9 cellular contexts compared by ENCODE assay signal in the genomic region with DNA sequence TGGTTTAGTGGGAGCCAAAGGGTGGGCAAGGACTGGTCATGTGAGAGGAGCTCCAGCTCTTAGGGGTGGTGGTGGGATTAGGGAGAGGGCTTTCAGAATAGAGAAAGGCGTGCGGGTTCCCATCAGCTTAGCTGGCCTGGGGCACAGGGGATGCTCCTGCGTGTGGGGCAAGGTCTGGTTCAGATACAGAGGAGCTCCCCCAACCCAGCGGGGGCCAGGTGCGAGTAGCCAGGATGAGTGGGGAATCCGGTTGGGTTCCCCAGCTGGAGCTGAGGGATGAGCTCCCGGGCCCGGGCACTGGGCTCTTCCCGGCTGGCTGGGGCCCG. TPM values are rescaled to one million over a fixed set of nuclear protein-coding genes. Genes with fewer than 3 reads are reported as not detected.
DNase-seq lines count a peak whose midpoint lies in the region; ATAC-seq and TF ChIP-seq lines count a peak whose summit lies in the region.
"Had no signal": no experiment of that assay in that cellular context is flagged by ENCODE, and none has a peak within 500 bp of the region (broad histone marks: within the 10 kb centered on the region; RNA-seq: fewer than 3 reads in every experiment).

No MANE protein-coding gene starts in this region.

- H3K4me1 ChIP-seq in heart left ventricle (peaks cover 0 to 47% (median 27%) of the 10 kb centered on the region in 12 donors), skeletal muscle satellite cell (ENCODE audit: control insufficient read depth, insufficient read depth, low read length) (peaks cover 27% of the 10 kb centered on the region)

- peak overlapping the region; percentile 94 for H3K4me2 ChIP-seq in skeletal muscle satellite cell (ENCODE audit: low read length)

- no peak for ATAC-seq in heart left ventricle
- ATAC-seq in left ventricle myocardium superior, result no peak
- peak; percentile 9 for ATAC-seq in SK-N-SH treated with all-trans-retinoic acid at 6 μM for 48 hours

- H3K27me3 ChIP-seq in heart left ventricle, result no peaks in the 10 kb centered on the region
- peaks cover 4% of the 10 kb centered on the region for H3K27me3 ChIP-seq in skeletal muscle satellite cell (ENCODE audit: control insufficient read depth, insufficient read depth, low read length)

- H3K27ac ChIP-seq in heart left ventricle, result peak overlapping the region; percentile 72 to 94 (median 90)

- no peak for TF ChIP-seq CTCF in heart left ventricle (IDR thresholded peaks at IDR 0.05)
- TF ChIP-seq CTCF in fibroblast of pulmonary artery (IDR thresholded peaks at IDR 0.05; ENCODE audit: low read length, missing control alignments), result no peak

- intact Hi-C loops in heart left ventricle (cut with DNase I), result loop anchor here (2.0 to 10.0 kb wide), 8 partner anchors 26 to 68 kb away; partner anchors contain the start of genes PPP1CA (in 8 of the 10), TBC1D10C (in 7 of the 10), PITPNM1 (in 2 of the 10) and CDK2AP2 (in 1 of the 10)
- intact Hi-C loops in left ventricle myocardium superior (cut with micrococcal nuclease), result no loop called here

- TF ChIP-seq POLR2A in heart left ventricle (IDR thresholded peaks at IDR 0.05), result no peak

- H3K9me3 ChIP-seq in heart left ventricle, result no peaks in the 10 kb centered on the region
- no peaks in the 10 kb centered on the region for H3K9me3 ChIP-seq in skeletal muscle satellite cell (replicated peaks; ENCODE audit: low read length)

- no peaks in the 10 kb centered on the region for H3K36me3 ChIP-seq in heart left ventricle
- no peaks in the 10 kb centered on the region for H3K36me3 ChIP-seq in skeletal muscle satellite cell (ENCODE audit: insufficient read depth, low read length)

- H3K9ac ChIP-seq in skeletal muscle satellite cell (ENCODE audit: low read depth, low read length), result peak overlapping the region; percentile 93

- H3K4me3 ChIP-seq in heart left ventricle (peak overlapping the region; percentile 56 to 98 (median 85)), fibroblast of pulmonary artery (replicated peaks; ENCODE audit: low read depth, low read length) (peak overlapping the region; percentile 74), skeletal muscle satellite cell (ENCODE audit: low read length) (peak overlapping the region; percentile 91)

- DNase-seq in heart left ventricle (no peak), left ventricle myocardium superior (no peak), fibroblast of pulmonary artery (ENCODE audit: low read depth) (no peak), T-helper 9 cell (no peak), kidney tubule cell (ENCODE audit: low spot score) (no peak), activated gamma-delta T cell (lab: John Stamatoyannopoulos, UW) (no peak)

- 1 to 5% (median 3%) methylated on average over 9 to 10 of the region's 10 CpGs for WGBS in heart left ventricle, 4 donors

TF ChIP-seq in SK-N-SH treated with all-trans-retinoic acid at 6 μM for 48 hours, 23 proteins besides CTCF, POLR2A, EP300 and RAD21:
- TF ChIP-seq ZNF565 (CRISPR knock-in tag; conservative IDR thresholded peaks at IDR 0.05; ENCODE audit: low read depth), result no peak
TF ChIP-seq in SK-N-SH treated with all-trans-retinoic acid at 6 μM for 48 hours: peak in this region for 0.

RNA-seq across cellular contexts. Expression of gene TMEM134, which starts 0.6 kb away (rescaled TPM):
- total RNA-seq in heart left ventricle (100 to 1,000 TPM in 2 of 9 donors, 10 to 100 TPM in 7; 67.0 to 146 (median 77.2) TPM), left ventricle myocardium superior (91.5 TPM)
- 10 to 100 TPM; 83.6 to 86.8 TPM for polyA plus RNA-seq in heart left ventricle
- 15.0 and 30.8 TPM in 2 replicates for total RNA-seq in skeletal muscle satellite cell (2012; rRNA removed)

RNA-seq across cellular contexts. Expression of gene CABP4, which starts 13.3 kb away (rescaled TPM):
- total RNA-seq in heart left ventricle (1 to 10 TPM in 3 of 9 donors, under 1 TPM in 5, not detected in 1; 0.25 to 4.2 (median 0.61) TPM), left ventricle myocardium superior (0.64 TPM)
- polyA plus RNA-seq in heart left ventricle, result under 1 TPM; 0.44 to 0.57 TPM
- 1.1 TPM in 1 of 2 replicates, not detected in the other for total RNA-seq in skeletal muscle satellite cell (2012; rRNA removed)

RNA-seq across cellular contexts. Expression of gene AIP, which starts 14.4 kb away (rescaled TPM):
- 10 to 100 TPM; 41.7 to 69.2 (median 53.0) TPM for total RNA-seq in heart left ventricle
- polyA plus RNA-seq in heart left ventricle, result 10 to 100 TPM; 73.1 to 96.4 TPM
- 51.3 TPM for total RNA-seq in left ventricle myocardium superior
- total RNA-seq in skeletal muscle satellite cell (2012; rRNA removed), result 35.6 and 36.2 TPM in 2 replicates

RNA-seq across cellular contexts. Expression of gene GPR152, which starts 15.9 kb away (rescaled TPM):
- not detected for total RNA-seq in heart left ventricle
- polyA plus RNA-seq in heart left ventricle, result not detected
- not detected for total RNA-seq in left ventricle myocardium superior
- not detected in 2 replicates for total RNA-seq in skeletal muscle satellite cell (2012; rRNA removed)
- total RNA-seq: dermis microvascular lymphatic vessel endothelial cell had no signal

RNA-seq across cellular contexts. Expression of gene CORO1B, which starts 25.2 kb away (rescaled TPM):
- total RNA-seq in heart left ventricle (10 to 100 TPM; 14.6 to 53.3 (median 21.2) TPM), left ventricle myocardium superior (23.2 TPM)
- polyA plus RNA-seq in heart left ventricle, result 10 to 100 TPM; 17.1 to 37.0 TPM
- 75.4 and 91.5 TPM in 2 replicates for total RNA-seq in skeletal muscle satellite cell (2012; rRNA removed)
